ENCODE assay signal across 17 cellular contexts in genomic region chr4:151460434-151460833, GRCh38. TPM values are rescaled to one million over a fixed set of nuclear protein-coding genes. Genes with fewer than 3 reads are reported as not detected.
"Had no signal": no experiment of that assay in that cellular context is flagged by ENCODE, and none has a peak within 500 bp of the region (broad histone marks: within the 10 kb centered on the region; RNA-seq: fewer than 3 reads in every experiment).

No MANE protein-coding gene starts in this region.

- H3K9me3 ChIP-seq: left ventricle myocardium inferior, pancreas had no signal

- H3K36me3 Mint-ChIP-seq: activated naive CD8-positive, alpha-beta T cell treated with anti-CD3 and anti-CD28 coated beads for 36 hours; stimulated activated effector memory CD8-positive, alpha-beta T cell treated with anti-CD3 and anti-CD28 coated beads, Interleukin-12 subunit alpha, Interleukin-12 subunit beta, amount 100 ng/mL, for 72 hours had no signal

- DNase-seq: activated CD4-positive, alpha-beta T cell treated with anti-CD3 and anti-CD28 coated beads, Interleukin-2, amount 10 ng/mL, durations not matched to agents 24 days and 14 days; activated CD8-positive, alpha-beta memory T cell treated with anti-CD3 and anti-CD28 coated beads, Interleukin-2, amount 50 U/mL, for 4 hours; activated CD8-positive, alpha-beta T cell treated with anti-CD3 and anti-CD28 coated beads, Interleukin-2, amount 10 ng/mL, durations not matched to agents 7 days and 5 days; activated gamma-delta T cell treated with Interleukin-2 at 50 U/mL for 16 hours; activated naive CD8-positive, alpha-beta T cell treated with anti-CD3 and anti-CD28 coated beads for 36 hours; activated T-cell treated with anti-CD3 and anti-CD28 coated beads, Interleukin-2, amount 50 U/mL, for 72 hours; amygdala; brain microvascular endothelial cell; dermis blood vessel endothelial cell; effector memory CD8-positive, alpha-beta T cell; foreskin keratinocyte; glutamatergic neuron; hypothalamus; left ventricle myocardium inferior; naive thymus-derived CD8-positive, alpha-beta T cell; pancreas had no signal

- H3K4me1 Mint-ChIP-seq: activated CD4-positive, alpha-beta T cell treated with anti-CD3 and anti-CD28 coated beads, Interleukin-2, amount 10 ng/mL, durations not matched to agents 24 days and 14 days; activated naive CD8-positive, alpha-beta T cell treated with anti-CD3 and anti-CD28 coated beads for 36 hours; naive thymus-derived CD8-positive, alpha-beta T cell; stimulated activated effector memory CD8-positive, alpha-beta T cell treated with anti-CD3 and anti-CD28 coated beads, Interleukin-12 subunit alpha, Interleukin-12 subunit beta, amount 100 ng/mL, for 72 hours had no signal

- H3K9me3 Mint-ChIP-seq: activated CD4-positive, alpha-beta T cell treated with anti-CD3 and anti-CD28 coated beads, Interleukin-2, amount 10 ng/mL, durations not matched to agents 24 days and 14 days; activated naive CD8-positive, alpha-beta T cell treated with anti-CD3 and anti-CD28 coated beads for 36 hours; activated T-cell treated with anti-CD3 and anti-CD28 coated beads, Interleukin-2, amount 50 U/mL, for 72 hours; effector memory CD8-positive, alpha-beta T cell; stimulated activated effector memory CD8-positive, alpha-beta T cell treated with anti-CD3 and anti-CD28 coated beads, Interleukin-12 subunit alpha, Interleukin-12 subunit beta, amount 100 ng/mL, for 72 hours had no signal

- H3K27me3 ChIP-seq: brain microvascular endothelial cell, foreskin keratinocyte, pancreas had no signal

- H3K27ac ChIP-seq: brain microvascular endothelial cell, foreskin keratinocyte, left ventricle myocardium inferior had no signal

- H3K4me3 ChIP-seq: left ventricle myocardium inferior had no signal

- H3K27ac Mint-ChIP-seq: activated CD4-positive, alpha-beta T cell treated with anti-CD3 and anti-CD28 coated beads, Interleukin-2, amount 10 ng/mL, durations not matched to agents 24 days and 14 days; activated CD8-positive, alpha-beta T cell treated with anti-CD3 and anti-CD28 coated beads, Interleukin-2, amount 10 ng/mL, durations not matched to agents 7 days and 5 days; activated naive CD8-positive, alpha-beta T cell treated with anti-CD3 and anti-CD28 coated beads for 36 hours; activated T-cell treated with anti-CD3 and anti-CD28 coated beads, Interleukin-2, amount 50 U/mL, for 72 hours; effector memory CD8-positive, alpha-beta T cell; naive thymus-derived CD8-positive, alpha-beta T cell; stimulated activated effector memory CD8-positive, alpha-beta T cell treated with anti-CD3 and anti-CD28 coated beads, Interleukin-12 subunit alpha, Interleukin-12 subunit beta, amount 100 ng/mL, for 72 hours had no signal

- ATAC-seq: activated CD8-positive, alpha-beta T cell treated with anti-CD3 and anti-CD28 coated beads, Interleukin-2, amount 10 ng/mL, durations not matched to agents 7 days and 5 days; activated T-cell treated with anti-CD3 and anti-CD28 coated beads, Interleukin-2, amount 50 U/mL, for 72 hours; effector memory CD8-positive, alpha-beta T cell; foreskin keratinocyte; naive thymus-derived CD8-positive, alpha-beta T cell; pancreas; stimulated activated effector memory CD8-positive, alpha-beta T cell treated with anti-CD3 and anti-CD28 coated beads, Interleukin-12 subunit alpha, Interleukin-12 subunit beta, amount 100 ng/mL, for 72 hours had no signal

- H3K36me3 ChIP-seq: brain microvascular endothelial cell, left ventricle myocardium inferior, pancreas had no signal

- H3K4me3 Mint-ChIP-seq: activated CD4-positive, alpha-beta T cell treated with anti-CD3 and anti-CD28 coated beads, Interleukin-2, amount 10 ng/mL, durations not matched to agents 24 days and 14 days; activated CD8-positive, alpha-beta T cell treated with anti-CD3 and anti-CD28 coated beads, Interleukin-2, amount 10 ng/mL, durations not matched to agents 7 days and 5 days; activated naive CD8-positive, alpha-beta T cell treated with anti-CD3 and anti-CD28 coated beads for 36 hours; activated T-cell treated with anti-CD3 and anti-CD28 coated beads, Interleukin-2, amount 50 U/mL, for 72 hours; effector memory CD8-positive, alpha-beta T cell; naive thymus-derived CD8-positive, alpha-beta T cell; stimulated activated effector memory CD8-positive, alpha-beta T cell treated with anti-CD3 and anti-CD28 coated beads, Interleukin-12 subunit alpha, Interleukin-12 subunit beta, amount 100 ng/mL, for 72 hours had no signal

RNA-seq across cellular contexts. Expression of gene FHIP1A, which starts 51.5 kb away (rescaled TPM):
- total RNA-seq: activated CD4-positive, alpha-beta T cell treated with anti-CD3 and anti-CD28 coated beads, Interleukin-2, amount 10 ng/mL, durations not matched to agents 24 days and 14 days; activated CD8-positive, alpha-beta T cell treated with anti-CD3 and anti-CD28 coated beads, Interleukin-2, amount 10 ng/mL, durations not matched to agents 7 days and 5 days had no signal
